In the genomic region with DNA sequence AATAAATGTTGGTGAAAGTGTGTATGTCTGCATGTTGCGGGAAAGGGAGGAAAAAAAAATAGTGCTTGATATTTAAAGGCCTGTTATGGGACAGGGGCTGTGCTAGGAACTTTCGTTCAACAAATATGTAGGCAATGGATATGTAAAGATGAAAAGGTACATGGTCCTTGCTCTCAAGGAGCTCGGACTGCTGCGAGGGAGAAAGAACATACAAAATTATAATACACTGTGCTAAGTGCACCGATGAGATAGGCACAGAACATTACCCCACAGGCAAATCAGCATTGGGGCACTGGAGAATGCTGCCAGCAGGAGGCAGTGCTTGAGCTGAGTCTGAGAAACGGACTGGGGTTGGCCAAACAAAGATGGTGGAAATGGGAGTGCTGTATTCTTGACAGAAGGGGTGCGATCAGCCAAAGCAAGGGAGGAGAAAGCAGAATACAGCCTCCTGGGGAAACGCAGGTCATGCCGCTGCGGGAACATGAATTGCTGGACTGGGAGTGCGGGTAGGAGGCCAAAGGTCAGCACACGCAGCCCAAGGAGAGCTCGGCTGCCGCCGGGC, we compare ENCODE assay signal across 8 cellular contexts. TPM values are rescaled to one million over a fixed set of nuclear protein-coding genes. Genes with fewer than 3 reads are reported as not detected.
DNase-seq lines count a peak whose midpoint lies in the region; ATAC-seq lines count a peak whose summit lies in the region.

No MANE protein-coding gene starts in this region.

- peak overlapping the region; percentile 95 to 100 (median 98) for H3K4me3 Mint-ChIP-seq in CD4-positive, alpha-beta memory T cell

- H3K27ac ChIP-seq in CD4-positive, alpha-beta memory T cell (ENCODE audit: low read depth, low read length): peak overlapping the region; percentile 68
- peak overlapping the region; percentile 94 to 96 for H3K27ac ChIP-seq in esophagus (ENCODE audit: low read depth in 2 of 2, low read length in 1 of 2)

- H3K27me3 Mint-ChIP-seq in CD4-positive, alpha-beta memory T cell: no peaks in the 10 kb centered on the region

- peak overlapping the region; percentile 85 to 97 (median 96) for H3K27ac Mint-ChIP-seq in CD4-positive, alpha-beta memory T cell

- intact Hi-C loops in CD4-positive, alpha-beta memory T cell (cut with micrococcal nuclease): loop anchor here (1.0 to 5.0 kb wide), 4 partner anchors 24 to 547 kb away; a partner anchor contains a TSS

- H3K36me3 Mint-ChIP-seq in CD4-positive, alpha-beta memory T cell: peaks cover 20 to 35% of the 10 kb centered on the region in 2 donors

- H3K4me1 Mint-ChIP-seq in CD4-positive, alpha-beta memory T cell: peaks cover 34 to 55% (median 45%) of the 10 kb centered on the region in 4 donors

- H3K36me3 ChIP-seq in CD4-positive, alpha-beta memory T cell (ENCODE audit: insufficient read depth, low read length): peaks cover 23% of the 10 kb centered on the region
- peaks cover 42% of the 10 kb centered on the region for H3K36me3 ChIP-seq in NT2/D1 (ENCODE audit: insufficient read depth, insufficient read length, low read length)
- peaks cover 3 to 5% of the 10 kb centered on the region in 2 donors for H3K36me3 ChIP-seq in esophagus (ENCODE audit: control insufficient read depth in 2 of 2, insufficient read depth in 2 of 2, low read length in 1 of 2)
- H3K36me3 ChIP-seq in mucosa of stomach (ENCODE audit: control insufficient read depth, insufficient read depth, low read length): no peaks in the 10 kb centered on the region

- H3K9ac ChIP-seq in NT2/D1 (ENCODE audit: insufficient read length, low read depth) (peak overlapping the region; percentile 98), mucosa of stomach (ENCODE audit: low read length) (peak overlapping the region; percentile 65)

- ATAC-seq in GM19438 (IDR thresholded peaks at IDR 0.05; ENCODE audit: low read depth, unreplicated experiment): peak; percentile 65
- peak; percentile 46 for ATAC-seq in HG03565 (IDR thresholded peaks at IDR 0.05; ENCODE audit: unreplicated experiment)

- H3K4me1 ChIP-seq in CD4-positive, alpha-beta memory T cell (ENCODE audit: insufficient read depth, low read length): peaks cover 35% of the 10 kb centered on the region
- H3K4me1 ChIP-seq in NT2/D1 (ENCODE audit: insufficient read depth, insufficient read length) (peaks cover 4% of the 10 kb centered on the region), esophagus (ENCODE audit: control insufficient read depth in 2 of 2, insufficient read depth in 2 of 2, low read length in 1 of 2) (peaks cover 10% of the 10 kb centered on the region in 2 donors), mucosa of stomach (ENCODE audit: control insufficient read depth, insufficient read depth, low read length) (peaks cover 24% of the 10 kb centered on the region)

- no peaks in the 10 kb centered on the region for H3K9me3 ChIP-seq in CD4-positive, alpha-beta memory T cell (ENCODE audit: control insufficient read depth in 1 of 2, low read length in 2 of 2)
- H3K9me3 ChIP-seq in NT2/D1 (ENCODE audit: insufficient read depth, low read length): peaks cover 25% of the 10 kb centered on the region
- no peaks in the 10 kb centered on the region for H3K9me3 ChIP-seq in esophagus (ENCODE audit: control insufficient read depth in 2 of 2, insufficient read depth in 1 of 2, low read depth in 1 of 2, low read length in 1 of 2)
- H3K9me3 ChIP-seq in mucosa of stomach (ENCODE audit: control insufficient read depth, low read length): no peaks in the 10 kb centered on the region

- WGBS in esophagus, 2 donors: 8 to 9% methylated on average over 12 to 15 of the region's 15 CpGs

- peaks cover 0 to 4% (median 0%) of the 10 kb centered on the region in 8 donors for H3K9me3 Mint-ChIP-seq in CD4-positive, alpha-beta memory T cell

- peak; percentile 66 to 77 (median 69) for DNase-seq in CD4-positive, alpha-beta memory T cell
- peak; percentile 66 for DNase-seq in NT2/D1 (ENCODE audit: low read depth, low spot score)
- DNase-seq in activated T-cell treated with anti-CD3 and anti-CD28 coated beads for 1 hour (ENCODE audit: low read depth): peak; percentile 54
- peak; percentile 86 for DNase-seq in stimulated activated CD8-positive, alpha-beta memory T cell treated with anti-CD3 and anti-CD28 coated beads, Interleukin-4, amount 100 ng/mL, for 48 hours

- CTCF ChIA-PET in CD4-positive, alpha-beta memory T cell (lab: Charles Lee; ENCODE audit: partially characterized antibody): interaction anchor here (0.7 to 2.6 kb wide), 9 partner anchors 10 to 480 kb away, joined by 4 to 28 read pairs (median 6); a partner anchor contains a TSS

- POLR2A ChIA-PET in CD4-positive, alpha-beta memory T cell (lab: Charles Lee; ENCODE audit: partially characterized antibody): interaction anchor here (0.7 to 4.7 kb wide), 10 partner anchors 11 to 471 kb away, joined by 3 to 42 read pairs (median 5); a partner anchor contains a TSS

- no peaks in the 10 kb centered on the region for H3K27me3 ChIP-seq in CD4-positive, alpha-beta memory T cell (ENCODE audit: insufficient read depth, low read length)
- H3K27me3 ChIP-seq in NT2/D1 (ENCODE audit: insufficient read depth, insufficient read length) (no peaks in the 10 kb centered on the region), esophagus (ENCODE audit: control insufficient read depth in 1 of 2, insufficient read depth in 2 of 2, low read length in 2 of 2) (no peaks in the 10 kb centered on the region), mucosa of stomach (ENCODE audit: control insufficient read depth, insufficient read depth, low read length) (no peaks in the 10 kb centered on the region)

- peak overlapping the region; percentile 70 to 92 for H3K4me3 ChIP-seq in CD4-positive, alpha-beta memory T cell (ENCODE audit: low read length in 2 of 2)
- H3K4me3 ChIP-seq in NT2/D1 (ENCODE audit: insufficient read length, low read depth) (peak overlapping the region; percentile 99), esophagus (ENCODE audit: low read depth in 1 of 2, low read length in 2 of 2) (peak overlapping the region; percentile 85 to 98), mucosa of stomach (ENCODE audit: low read length) (peak overlapping the region; percentile 68)

RNA-seq across cellular contexts. Expression of a gene that starts 0.6 kb away (rescaled TPM):
- total RNA-seq in CD4-positive, alpha-beta memory T cell: 10 to 100 TPM; 47.0 to 48.5 TPM
- polyA plus RNA-seq in CD4-positive, alpha-beta memory T cell: 10 to 100 TPM; 51.1 to 61.0 TPM
- 10 to 100 TPM; 17.0 to 19.5 TPM for polyA plus RNA-seq in esophagus

RNA-seq across cellular contexts. Expression of a gene that starts 24.8 kb away (rescaled TPM):
- 10 to 100 TPM; 19.3 to 22.0 TPM for total RNA-seq in CD4-positive, alpha-beta memory T cell
- polyA plus RNA-seq in CD4-positive, alpha-beta memory T cell: 10 to 100 TPM; 30.6 to 58.4 TPM
- polyA plus RNA-seq in esophagus: 10 to 100 TPM; 26.3 to 28.2 TPM

RNA-seq across cellular contexts. Expression of a gene that starts 56.3 kb away (rescaled TPM):
- 10 to 100 TPM; 36.5 to 39.6 TPM for total RNA-seq in CD4-positive, alpha-beta memory T cell
- polyA plus RNA-seq in CD4-positive, alpha-beta memory T cell: 10 to 100 TPM; 49.0 to 54.9 TPM
- polyA plus RNA-seq in esophagus: 10 to 100 TPM in 1 of 2 donors, 1 to 10 TPM in 1; 6.8 to 18.1 TPM

RNA-seq across cellular contexts. Expression of a gene that starts 58.3 kb away (rescaled TPM):
- 1 to 10 TPM; 6.1 to 6.5 TPM for total RNA-seq in CD4-positive, alpha-beta memory T cell
- 1 to 10 TPM in 1 of 2 donors, not detected in 1; 1.5 TPM for polyA plus RNA-seq in CD4-positive, alpha-beta memory T cell
- polyA plus RNA-seq in esophagus: 10 to 100 TPM; 13.8 to 23.0 TPM

Comparison
In these comparisons a context has a peak if more than half of its experiments do, and no peak if none do; other contexts are left out.
1. Peak in every context shown above with its lines: DNase-seq, ATAC-seq, H3K4me3 ChIP-seq and H3K27ac ChIP-seq.